1 cellular context compared by ENCODE assay signal in genomic region chr2:209526541-209526940, GRCh38.
TF ChIP-seq lines count a peak whose summit lies in the region.

No MANE protein-coding gene starts in this region.

TF ChIP-seq in HepG2, 621 proteins besides CTCF, POLR2A, EP300 and RAD21 (continued from another document):
- TF ChIP-seq ZNF407 (CRISPR knock-in tag; IDR thresholded peaks at IDR 0.05; ENCODE audit: not compliant biosample characterization) (no peak), MAFK (conservative IDR thresholded peaks at IDR 0.05 in 1 of 2, IDR thresholded peaks at IDR 0.05 in 1 of 2; ENCODE audit: low read length in 2 of 2) (0 out of 4 replicates have a peak, but pooled peaks of 1 of the 2 experiments have one; percentile 5)
